Comparison of ENCODE assay signal across 13 cellular contexts in genomic region chr2:29329899-29330298, GRCh38.
A peak's percentile ranks its signal among the peaks of the same experiment; 100 is the strongest.
DNase-seq lines count a peak whose midpoint lies in the region; ATAC-seq, FAIRE-seq and TF ChIP-seq lines count a peak whose summit lies in the region.
"Had no signal": no experiment of that assay in that cellular context is flagged by ENCODE, and none has a peak within 500 bp of the region (broad histone marks: within the 10 kb centered on the region; RNA-seq: fewer than 3 reads in every experiment).

No MANE protein-coding gene starts in this region.

- H3K27me3 ChIP-seq in HepG2 (ENCODE audit: control insufficient read depth in 1 of 2, insufficient read depth in 2 of 2, low read length in 2 of 2) (peaks cover 0 to 8% of the 10 kb centered on the region in 2 experiments; a peak in 3 of 5 replicates), right lobe of liver (no peaks in the 10 kb centered on the region), OCI-LY3 (ENCODE audit: low read depth, low read length) (peaks cover 15% of the 10 kb centered on the region; the same call in 1 of the 2 replicates)
- H3K27me3 ChIP-seq: neutrophil, SJCRH30, transverse colon had no signal

- WGBS in HepG2 (ENCODE audit: low lambda C conversion rate) = 0% methylated on average over 1 of the region's 3 CpGs
- WGBS in right lobe of liver (ENCODE audit: insufficient coverage, low coverage, low lambda C conversion rate, missing lambda C conversion rate) = 100% methylated on average over 1 of the region's 3 CpGs

- no peak overlapping the region for H3K27ac ChIP-seq in HepG2 (ENCODE audit: extremely low read length, insufficient read depth, low read length)
- H3K27ac ChIP-seq in right lobe of liver = no peak overlapping the region
- H3K27ac ChIP-seq in OCI-LY3 (ENCODE audit: low read length) = no peak overlapping the region
- H3K27ac ChIP-seq: neutrophil, SJCRH30, transverse colon had no signal

- no TSS peak for BruUV-seq in HepG2 (replicated peaks; lab: Mats Ljungman, UMichigan)

- H3K4me2 ChIP-seq in HepG2 (ENCODE audit: low read depth, low read length) = no peak overlapping the region
- H3K4me2 ChIP-seq in OCI-LY3 (ENCODE audit: low read length) = no peak overlapping the region

- CTCF ChIA-PET in HepG2 (lab: Yijun Ruan, JAX; ENCODE audit: low intra/inter-chr PET ratio, low total read pairs) = no interaction called here

- H3K9ac ChIP-seq in HepG2 (ENCODE audit: insufficient read depth, low read depth, low read length) (no peak overlapping the region), OCI-LY3 (ENCODE audit: low read length) (no peak overlapping the region)

- H3K79me2 ChIP-seq in HepG2 (ENCODE audit: insufficient read depth, low read length) = no peaks in the 10 kb centered on the region
- H3K79me2 ChIP-seq in OCI-LY3 (ENCODE audit: low read length) = no peaks in the 10 kb centered on the region

- no peak overlapping the region for H2AFZ ChIP-seq in HepG2 (ENCODE audit: low read length)
- H2AFZ ChIP-seq in OCI-LY3 (ENCODE audit: low read depth, low read length) = no peak overlapping the region

- no peak for DNase-seq in HepG2 (ENCODE audit: low spot score)
- no peak for DNase-seq in right lobe of liver
- no peak for DNase-seq in fibroblast of mammary gland (ENCODE audit: low read depth)
- DNase-seq in effector CD8-positive, alpha-beta T cell (lab: John Stamatoyannopoulos, UW) = no peak
- DNase-seq in T1000 (lab: John Stamatoyannopoulos, UW) = no peak
- DNase-seq in AML-193 (lab: John Stamatoyannopoulos, UW) = no peak
- DNase-seq: NCI-H1436, SJCRH30, transverse colon had no signal

- H3K4me3 ChIP-seq in HepG2 (replicated peaks in 1 of 3; ENCODE audit: insufficient read depth in 1 of 3, low read depth in 2 of 3, low read length in 3 of 3) (no peak overlapping the region), right lobe of liver (no peak overlapping the region), OCI-LY3 (ENCODE audit: low read length) (no peak overlapping the region), fibroblast of mammary gland (ENCODE audit: control insufficient read depth, low read depth, low read length) (no peak overlapping the region)
- H3K4me3 ChIP-seq: SJCRH30, transverse colon had no signal

- H3K4me1 ChIP-seq in HepG2 (ENCODE audit: insufficient read depth, low read length) (no peaks in the 10 kb centered on the region), right lobe of liver (no peaks in the 10 kb centered on the region), OCI-LY3 (ENCODE audit: low read length) (no peaks in the 10 kb centered on the region)
- H3K4me1 ChIP-seq: transverse colon had no signal

- peak; percentile 53 for FAIRE-seq in HepG2 (lab: Jason Lieb, UNC)
- FAIRE-seq: HTR-8/SVneo had no signal

- no peak for TF ChIP-seq POLR2A in HepG2 (IDR thresholded peaks at IDR 0.05; ENCODE audit: insufficient read depth in 1 of 2, low read depth in 2 of 2, low read length in 2 of 2)
- no peak for TF ChIP-seq POLR2A in right lobe of liver (IDR thresholded peaks at IDR 0.05)

- peak; percentile 69 for ATAC-seq in HepG2
- no peak for ATAC-seq in right lobe of liver
- ATAC-seq in GM21529 (IDR thresholded peaks at IDR 0.05; ENCODE audit: unreplicated experiment) = no peak

- intact Hi-C loops in HepG2 (cut with micrococcal nuclease; ENCODE audit: unreplicated experiment) = no loop called here
- intact Hi-C loops in right lobe of liver (cut with DNase I) = no loop called here

- in situ Hi-C loops in HepG2 (cut with HindIII; ENCODE audit: extremely low pct_ligation_motif_present, low pct_unique_long_range_greater_than_20kb) = no loop called here

- POLR2A ChIA-PET in HepG2 (lab: Yijun Ruan, JAX) = no interaction called here

- no peak for TF ChIP-seq RAD21 in HepG2 (CRISPR knock-in tag; IDR thresholded peaks at IDR 0.05)

- H3K9me3 ChIP-seq in HepG2 (ENCODE audit: low read length) (no peaks in the 10 kb centered on the region), right lobe of liver (no peaks in the 10 kb centered on the region), OCI-LY3 (ENCODE audit: insufficient read depth, low read length) (no peaks in the 10 kb centered on the region)
- H3K9me3 ChIP-seq: neutrophil, SJCRH30, transverse colon had no signal

- TF ChIP-seq EP300 in HepG2 (IDR thresholded peaks at IDR 0.05; ENCODE audit: low read depth in 2 of 2, low read length in 2 of 2) (no peak), HepG2 (CRISPR knock-in tag; IDR thresholded peaks at IDR 0.05; ENCODE audit: borderline replicate concordance) (no peak)

- TF ChIP-seq CTCF in HepG2 (CRISPR knock-in tag; IDR thresholded peaks at IDR 0.05) = peak; percentile 28; the same call in 1 of the 2 replicates
- peak in 1 of 4 donors; percentile 8 for TF ChIP-seq CTCF in right lobe of liver (IDR thresholded peaks at IDR 0.05)
- peak; percentile 19 for TF ChIP-seq CTCF in OCI-LY3 (IDR thresholded peaks at IDR 0.05; ENCODE audit: low read depth, low read length)
- TF ChIP-seq CTCF in fibroblast of mammary gland (conservative IDR thresholded peaks at IDR 0.05; ENCODE audit: control insufficient read depth, insufficient read depth, low read depth, low read length) = peak; percentile 24

- H4K20me1 ChIP-seq in HepG2 (ENCODE audit: insufficient read depth, low read length) = no peaks in the 10 kb centered on the region
- H4K20me1 ChIP-seq in OCI-LY3 (ENCODE audit: insufficient read depth, low read length) = no peaks in the 10 kb centered on the region

- no peaks in the 10 kb centered on the region for H3K36me3 ChIP-seq in HepG2 (replicated peaks in 1 of 2; ENCODE audit: control insufficient read depth in 1 of 2, insufficient read depth in 2 of 2, low read length in 2 of 2)
- H3K36me3 ChIP-seq in right lobe of liver = no peaks in the 10 kb centered on the region
- no peaks in the 10 kb centered on the region for H3K36me3 ChIP-seq in OCI-LY3 (replicated peaks; ENCODE audit: low read depth, low read length)
- H3K36me3 ChIP-seq: neutrophil, SJCRH30, transverse colon had no signal

TF ChIP-seq in HepG2, 621 proteins besides CTCF, POLR2A, EP300 and RAD21:
- TF ChIP-seq SIX4 (CRISPR knock-in tag; IDR thresholded peaks at IDR 0.05) (no peak), ZNF629 (CRISPR knock-in tag; conservative IDR thresholded peaks at IDR 0.05) (0 out of 2 replicates have a peak, but pooled peaks have one; percentile 0), STAG1 (CRISPR knock-in tag; IDR thresholded peaks at IDR 0.05) (0 out of 2 replicates have a peak, but pooled peaks have one; percentile 13)
TF ChIP-seq in HepG2: peak in this region for 2.
